Comparison of ENCODE assay signal across 10 cellular contexts in genomic region chr2:80304522-80304878, GRCh38. TPM values are rescaled to one million over a fixed set of nuclear protein-coding genes. Genes with fewer than 3 reads are reported as not detected.
DNase-seq lines count a peak whose midpoint lies in the region; ATAC-seq and TF ChIP-seq lines count a peak whose summit lies in the region.
"Had no signal": no experiment of that assay in that cellular context is flagged by ENCODE, and none has a peak within 500 bp of the region (broad histone marks: within the 10 kb centered on the region; RNA-seq: fewer than 3 reads in every experiment).

Gene LRRTM1 (minus strand): TSS chr2:80304752. CDS start chr2:80303819, 933 bp downstream.

- H3K4me1 ChIP-seq in A673 (ENCODE audit: insufficient read depth, low read length, poor library complexity, severe bottlenecking) (no peaks in the 10 kb centered on the region), MM.1S (ENCODE audit: low read length) (no peaks in the 10 kb centered on the region), mucosa of descending colon (ENCODE audit: low read depth) (no peaks in the 10 kb centered on the region)

- no peaks in the 10 kb centered on the region for H3K9me3 Mint-ChIP-seq in endothelial cell (ENCODE audit: unreplicated experiment)

- no peak within 1 kb of the TSS for H2AFZ ChIP-seq in MM.1S (ENCODE audit: low read length)

- POLR2A ChIA-PET in A673 (lab: Charles Lee; ENCODE audit: low non-redundant PET), result no interaction called here

- H3K4me3 ChIP-seq in A673 (ENCODE audit: low read depth, low read length, poor library complexity, severe bottlenecking) (no peak within 1 kb of the TSS), MM.1S (ENCODE audit: low read length) (no peak within 1 kb of the TSS), mucosa of descending colon (no peak within 1 kb of the TSS)

- peaks cover 65% of the 10 kb centered on the region for H3K27me3 ChIP-seq in A673 (replicated peaks; ENCODE audit: insufficient read depth, low read depth, low read length, poor library complexity)
- H3K27me3 ChIP-seq in MM.1S (replicated peaks; ENCODE audit: insufficient read depth, low read length), result no peaks in the 10 kb centered on the region

- no peaks in the 10 kb centered on the region for H3K9me2 ChIP-seq in MM.1S (replicated peaks; ENCODE audit: insufficient read depth, low read length)

- no peaks in the 10 kb centered on the region for H3K9me3 ChIP-seq in A673 (ENCODE audit: low read depth, low read length, poor library complexity, severe bottlenecking)
- no peaks in the 10 kb centered on the region for H3K9me3 ChIP-seq in MM.1S (replicated peaks; ENCODE audit: insufficient read depth, low read length)
- H3K9me3 ChIP-seq in mucosa of descending colon, result no peaks in the 10 kb centered on the region

- no peaks in the 10 kb centered on the region for H3K79me2 ChIP-seq in MM.1S (ENCODE audit: low read length)

- no peaks in the 10 kb centered on the region for H3F3A ChIP-seq in MM.1S (ENCODE audit: insufficient read depth, low read length)

- BruUV-seq in A673 (replicated peaks; lab: Mats Ljungman, UMichigan), result no TSS peak

- peaks cover 26% of the 10 kb centered on the region for H3K27me3 Mint-ChIP-seq in endothelial cell (ENCODE audit: unreplicated experiment)

- peak within 1 kb of the TSS; percentile 80 for H3K4me3 Mint-ChIP-seq in endothelial cell (ENCODE audit: unreplicated experiment)
- H3K4me3 Mint-ChIP-seq: CD4-positive, CD25-positive, alpha-beta regulatory T cell had no signal

- no peaks in the 10 kb centered on the region for H4K20me1 ChIP-seq in MM.1S (ENCODE audit: insufficient read depth, low read length)

- peaks cover 11% of the 10 kb centered on the region for H3K4me1 Mint-ChIP-seq in endothelial cell (ENCODE audit: unreplicated experiment)
- H3K4me1 Mint-ChIP-seq: CD4-positive, CD25-positive, alpha-beta regulatory T cell had no signal

- H3K36me3 ChIP-seq in A673 (ENCODE audit: insufficient read depth, low read length, poor library complexity, severe bottlenecking) (no peaks in the 10 kb centered on the region), MM.1S (replicated peaks; ENCODE audit: insufficient read depth, low read length) (no peaks in the 10 kb centered on the region), mucosa of descending colon (ENCODE audit: low read depth) (no peaks in the 10 kb centered on the region)

- TF ChIP-seq CTCF in A673 (conservative IDR thresholded peaks at IDR 0.05; ENCODE audit: low read depth, low read length) (no peak), MM.1S (IDR thresholded peaks at IDR 0.05; ENCODE audit: low read length) (no peak), endothelial cell (IDR thresholded peaks at IDR 0.05; ENCODE audit: unreplicated experiment) (no peak), mucosa of descending colon (IDR thresholded peaks at IDR 0.05) (no peak)

- no peak within 1 kb of the TSS for H3K27ac Mint-ChIP-seq in endothelial cell (ENCODE audit: unreplicated experiment)

- no peaks in the 10 kb centered on the region for H3K36me3 Mint-ChIP-seq in endothelial cell (ENCODE audit: low read depth, unreplicated experiment)
- H3K36me3 Mint-ChIP-seq: CD4-positive, CD25-positive, alpha-beta regulatory T cell had no signal

- DNase-seq in A673 (ENCODE audit: low spot score), result peak; percentile 1
- no peak for DNase-seq in MM.1S
- peak; percentile 41 for DNase-seq in endothelial cell (ENCODE audit: low spot score)
- peak in 1 of 3 donors; percentile 5 for DNase-seq in mucosa of descending colon
- DNase-seq in NCI-H146 treated with DMSO at 0.1 percent for 48 hours (lab: John Stamatoyannopoulos, UW; ENCODE audit: unreplicated experiment), result no peak
- DNase-seq in activated T-cell treated with anti-CD3 and anti-CD28 coated beads, Interleukin-2, amount 50 U/mL, for 48 hours, result no peak
- DNase-seq in stimulated activated CD4-positive, alpha-beta T cell treated with anti-CD3 and anti-CD28 coated beads, Interleukin-2, amount 100 ng/mL, for 48 hours, result no peak
- DNase-seq: CD4-positive, CD25-positive, alpha-beta regulatory T cell; NK-92 treated with Interleukin-12 subunit alpha and Interleukin-12 subunit beta, amount 100 ng/mL, for 24 hours had no signal

- no peak within 1 kb of the TSS for H3K9ac ChIP-seq in MM.1S (ENCODE audit: low read length)

- H3K4me2 ChIP-seq in MM.1S (ENCODE audit: low read depth, low read length), result peak within 1 kb of the TSS; percentile 9; the same call in 1 of the 2 replicates

- H3K27ac ChIP-seq in A673 (ENCODE audit: low read depth, low read length, poor library complexity, severe bottlenecking), result no peak within 1 kb of the TSS
- no peak within 1 kb of the TSS for H3K27ac ChIP-seq in MM.1S (ENCODE audit: low read length)

- ATAC-seq in mucosa of descending colon (peak; percentile 36), GM19397 (IDR thresholded peaks at IDR 0.05; ENCODE audit: unreplicated experiment) (no peak)

- intact Hi-C loops in A673 (cut with micrococcal nuclease; ENCODE audit: unreplicated experiment), result no loop called here
- intact Hi-C loops in mucosa of descending colon (cut with DNase I, micrococcal nuclease), result no loop called here

- CTCF ChIA-PET in A673 (lab: Charles Lee), result no interaction called here

RNA-seq across cellular contexts. Expression of gene LRRTM1, which starts in this region (rescaled TPM):
- total RNA-seq in A673 (2021) (not detected in 2 replicates), endothelial cell (ENCODE audit: unreplicated experiment) (not detected), mucosa of descending colon (1 to 10 TPM in 1 of 3 donors, under 1 TPM in 2; 0.12 to 2.2 (median 0.17) TPM)
- total RNA-seq: CD4-positive, CD25-positive, alpha-beta regulatory T cell had no signal

Comparison
In these comparisons a context has a peak if more than half of its experiments do, and no peak if none do; other contexts are left out.
1. Peak in DNase-seq in A673; RNA of the gene not detected or under 1 TPM.
2. Peak in DNase-seq in endothelial cell; RNA of the gene not detected or under 1 TPM.